ENCODE assay signal across 8 cellular contexts in the genomic region with DNA sequence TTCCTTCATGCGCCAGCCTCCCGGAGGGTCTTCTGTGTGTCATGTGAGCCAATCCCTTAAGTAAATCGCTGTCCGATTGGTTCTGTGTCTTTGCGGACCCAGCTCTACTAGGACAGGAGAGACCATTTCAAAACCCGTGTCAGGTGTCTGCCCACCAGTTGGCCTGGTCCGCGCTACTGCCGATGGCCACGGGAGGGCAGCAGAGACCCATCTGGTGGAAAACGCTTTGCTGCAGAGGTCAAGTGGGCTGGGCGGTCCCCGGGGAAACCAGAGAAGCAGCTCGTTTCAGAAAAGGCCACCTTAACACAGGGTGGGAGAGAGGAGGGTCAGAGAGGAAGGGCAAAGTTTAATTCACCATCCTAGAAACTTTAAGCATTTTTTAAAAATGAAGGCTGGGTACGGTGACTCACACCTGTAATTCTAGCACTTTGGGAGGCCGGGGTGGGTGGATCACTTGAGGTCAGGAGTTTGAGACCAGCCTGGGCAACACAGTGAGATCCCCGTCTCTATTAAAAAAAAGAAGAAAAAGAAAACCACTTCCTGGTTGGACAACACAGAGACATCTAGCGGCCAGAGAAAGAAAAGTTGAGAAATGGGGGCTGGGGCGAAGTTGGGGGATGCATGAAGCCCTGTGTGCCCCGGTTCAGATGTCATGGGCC. TPM values are rescaled to one million over a fixed set of nuclear protein-coding genes. Genes with fewer than 3 reads are reported as not detected.
DNase-seq lines count a peak whose midpoint lies in the region; ATAC-seq and TF ChIP-seq lines count a peak whose summit lies in the region.

No MANE protein-coding gene starts in this region.

- TF ChIP-seq POLR2A in breast epithelium (IDR thresholded peaks at IDR 0.05) = no peak

- no peak overlapping the region for H3K4me2 ChIP-seq in DND-41 (ENCODE audit: insufficient read depth, low read length)

- peaks cover 3% of the 10 kb centered on the region for H3K9me3 Mint-ChIP-seq in activated B cell treated with CpG ODN at 0.5 μM for 24 hours

- peak overlapping the region; percentile 75 for H3K4me3 Mint-ChIP-seq in activated B cell treated with CpG ODN at 0.5 μM for 24 hours

- H3K4me3 ChIP-seq in DND-41 (ENCODE audit: low read depth in 1 of 2, low read length in 2 of 2) = no peak overlapping the region
- peak overlapping the region in 2 of 3 donors; percentile 12 to 32 for H3K4me3 ChIP-seq in breast epithelium

- peak overlapping the region; percentile 43 for H3K27ac Mint-ChIP-seq in activated B cell treated with CpG ODN at 0.5 μM for 24 hours

- no peak overlapping the region for H3K27ac ChIP-seq in DND-41 (ENCODE audit: low read length)
- H3K27ac ChIP-seq in breast epithelium = no peak overlapping the region

- DNase-seq in DND-41 = peak; percentile 70
- DNase-seq in NCI-H2196 treated with DMSO at 0.1 percent for 48 hours (lab: John Stamatoyannopoulos, UW; ENCODE audit: unreplicated experiment) = peak; percentile 40
- DNase-seq in activated B cell treated with CpG ODN at 0.5 μM for 24 hours = peak; percentile 74
- peak; percentile 72 to 87 for DNase-seq in breast epithelium (ENCODE audit: low spot score in 2 of 2)
- DNase-seq in islet precursor cell = peak; percentile 96
- peak; percentile 52 to 76 for DNase-seq in stimulated activated CD4-positive, alpha-beta T cell treated with anti-CD3 and anti-CD28 coated beads, Interleukin-15, amount 100 ng/mL, for 1 hour (ENCODE audit: low read depth in 1 of 2, low spot score in 1 of 2)

- ATAC-seq in DND-41 (ENCODE audit: insufficient read depth, low read depth) (peak; percentile 85), HG02642 (IDR thresholded peaks at IDR 0.05; ENCODE audit: poor library complexity, unreplicated experiment) (peak; percentile 71), activated B cell treated with CpG ODN at 0.5 μM for 24 hours (ENCODE audit: low read depth) (peak; percentile 94), HG03457 (IDR thresholded peaks at IDR 0.05; ENCODE audit: unreplicated experiment) (no peak)

- no peaks in the 10 kb centered on the region for H3K79me2 ChIP-seq in DND-41 (ENCODE audit: insufficient read depth, low read length)

- no peaks in the 10 kb centered on the region for H4K20me1 ChIP-seq in DND-41 (ENCODE audit: insufficient read depth, low read length)

- H3K36me3 ChIP-seq in DND-41 (ENCODE audit: insufficient read depth, low read length) (no peaks in the 10 kb centered on the region), breast epithelium (no peaks in the 10 kb centered on the region)

- H3K27me3 ChIP-seq in DND-41 (ENCODE audit: insufficient read depth, low read length, poor library complexity) (no peaks in the 10 kb centered on the region), breast epithelium (no peaks in the 10 kb centered on the region)

- CTCF ChIA-PET in activated B cell treated with CpG ODN at 0.5 μM for 24 hours (lab: Charles Lee) = interaction anchor here (0.6 to 1.2 kb wide), 4 partner anchors 11 to 104 kb away, joined by 3 to 7 read pairs (median 3); no protein-coding TSS in a partner anchor

- POLR2A ChIA-PET in activated B cell treated with CpG ODN at 0.5 μM for 24 hours (lab: Charles Lee) = interaction anchor here (0.5 to 0.7 kb wide), 2 partner anchors 104 to 189 kb away, joined by 3 to 4 read pairs; partner anchors contain the start of gene ZDHHC7

- intact Hi-C loops in activated B cell treated with CpG ODN at 0.5 μM for 24 hours (cut with micrococcal nuclease) = loop anchor here (1.0 kb wide), 1 partner anchor 121 kb away; no protein-coding TSS in a partner anchor
- intact Hi-C loops in breast epithelium (cut with DNase I; ENCODE audit: low total_unique reads) = loop anchor here (10.0 kb wide), 1 partner anchor 130 kb away; no protein-coding TSS in a partner anchor

- H3K36me3 Mint-ChIP-seq in activated B cell treated with CpG ODN at 0.5 μM for 24 hours (ENCODE audit: low read depth) = no peaks in the 10 kb centered on the region

- H2AFZ ChIP-seq in DND-41 (ENCODE audit: low read depth, low read length) = no peak overlapping the region; the same call in 1 of the 2 replicates

- H3K9me3 ChIP-seq in DND-41 (ENCODE audit: insufficient read depth, low read length, severe bottlenecking) (no peaks in the 10 kb centered on the region), breast epithelium (no peaks in the 10 kb centered on the region)

- H3K4me1 Mint-ChIP-seq in activated B cell treated with CpG ODN at 0.5 μM for 24 hours = peaks cover 6% of the 10 kb centered on the region

- no peaks in the 10 kb centered on the region for H3K27me3 Mint-ChIP-seq in activated B cell treated with CpG ODN at 0.5 μM for 24 hours

- H3K9ac ChIP-seq in DND-41 (ENCODE audit: low read depth, low read length) = no peak overlapping the region

- TF ChIP-seq CTCF in DND-41 (IDR thresholded peaks at IDR 0.05; ENCODE audit: borderline replicate concordance, extremely low read depth, low read length, poor library complexity, severe bottlenecking) (peak; percentile 97), activated B cell treated with CpG ODN at 0.5 μM for 24 hours (IDR thresholded peaks at IDR 0.05) (peak; percentile 88), breast epithelium (IDR thresholded peaks at IDR 0.05) (peak; percentile 89 to 98 (median 97))

- H3K4me1 ChIP-seq in DND-41 (ENCODE audit: insufficient read depth, low read length) (no peaks in the 10 kb centered on the region; the same call in 1 of the 2 replicates), breast epithelium (no peaks in the 10 kb centered on the region)

RNA-seq across cellular contexts. Expression of gene CIBAR2, which starts 2.8 kb away (rescaled TPM):
- not detected in 2 replicates for total RNA-seq in activated B cell treated with CpG ODN at 0.5 μM for 24 hours
- not detected for total RNA-seq in breast epithelium

Comparison
In these comparisons a context has a peak if more than half of its experiments do, and no peak if none do; other contexts are left out.
1. DNase-seq: peak in every context shown above with its lines; median percentile 96 in islet precursor cell; 80 in breast epithelium; 74 in activated B cell treated with CpG ODN at 0.5 μM for 24 hours; 70 in DND-41; 64 in stimulated activated CD4-positive, alpha-beta T cell treated with anti-CD3 and anti-CD28 coated beads, Interleukin-15, amount 100 ng/mL, for 1 hour; 40 in NCI-H2196 treated with DMSO at 0.1 percent for 48 hours.
2. H3K4me3 ChIP-seq: peak in breast epithelium (2 of 3); none in DND-41 (0 of 2).
3. Peak in every context shown above with its lines, with median percentiles within 50 percentile points of each other: CTCF ChIP-seq.